Comparison of ENCODE assay signal across 11 cellular contexts in genomic region chr20:46084805-46085792, GRCh38. TPM values are rescaled to one million over a fixed set of nuclear protein-coding genes. Genes with fewer than 3 reads are reported as not detected.
DNase-seq lines count a peak whose midpoint lies in the region; ATAC-seq and TF ChIP-seq lines count a peak whose summit lies in the region.
"Had no signal": no experiment of that assay in that cellular context is flagged by ENCODE, and none has a peak within 500 bp of the region (broad histone marks: within the 10 kb centered on the region; RNA-seq: fewer than 3 reads in every experiment).

No MANE protein-coding gene starts in this region.

- H3K27me3 ChIP-seq in ACC112 (ENCODE audit: insufficient read depth, low read length), result no peaks in the 10 kb centered on the region
- no peaks in the 10 kb centered on the region for H3K27me3 ChIP-seq in left ventricle myocardium inferior (ENCODE audit: low read depth)

- DNase-seq in HuH-7 (ENCODE audit: low spot score) (peak; percentile 47), RWPE1 (ENCODE audit: low spot score) (peak; percentile 26), left colon (peak; percentile 19 to 50), left ventricle myocardium inferior (no peak), head of caudate nucleus (no peak)
- DNase-seq: activated B cell treated with CpG ODN at 0.5 μM for 24 hours, islet precursor cell, NCI-H526 treated with DMSO at 0.1 percent for 48 hours had no signal

- peaks cover 92% of the 10 kb centered on the region for H3K79me2 ChIP-seq in ACC112 (ENCODE audit: control insufficient read depth, insufficient read depth, low read length, unreplicated experiment)

- H2AFZ ChIP-seq in ACC112 (ENCODE audit: low read length, unreplicated experiment), result no peak overlapping the region

- H3K27ac ChIP-seq in ACC112 (ENCODE audit: low read depth, low read length), result no peak overlapping the region
- no peak overlapping the region for H3K27ac ChIP-seq in RWPE1
- H3K27ac ChIP-seq in left ventricle myocardium inferior (replicated peaks), result no peak overlapping the region

- ATAC-seq in left colon, result peak; percentile 42
- ATAC-seq in GM19467 (IDR thresholded peaks at IDR 0.05; ENCODE audit: unreplicated experiment), result no peak
- ATAC-seq in HG03159 (IDR thresholded peaks at IDR 0.05; ENCODE audit: unreplicated experiment), result no peak

- TF ChIP-seq CTCF in RWPE1 (conservative IDR thresholded peaks at IDR 0.05; ENCODE audit: low read depth) (no peak), left ventricle myocardium inferior (IDR thresholded peaks at IDR 0.05; ENCODE audit: borderline replicate concordance) (no peak)

- H3K4me3 ChIP-seq in ACC112 (ENCODE audit: low read depth, low read length), result peak overlapping the region; percentile 43; the same call in 1 of the 2 replicates
- H3K4me3 ChIP-seq in left ventricle myocardium inferior, result no peak overlapping the region

- intact Hi-C loops in left colon (cut with DNase I, micrococcal nuclease), result no loop called here
- intact Hi-C loops in left ventricle myocardium inferior (cut with micrococcal nuclease), result no loop called here
- intact Hi-C loops in head of caudate nucleus (cut with DNase I), result loop anchor here (5.0 kb wide), 1 partner anchor 113 kb away; the partner anchor contains the start of gene ZNF335

- peaks cover 36% of the 10 kb centered on the region for H3K4me1 ChIP-seq in ACC112 (ENCODE audit: control insufficient read depth, insufficient read depth, low read length, unreplicated experiment)
- H3K4me1 ChIP-seq in left ventricle myocardium inferior, result peaks cover 94% of the 10 kb centered on the region

- no peaks in the 10 kb centered on the region for H3K9me3 ChIP-seq in left ventricle myocardium inferior (replicated peaks)

- H3K36me3 ChIP-seq in ACC112 (ENCODE audit: insufficient read depth, low read length) (no peaks in the 10 kb centered on the region), left ventricle myocardium inferior (no peaks in the 10 kb centered on the region)

- POLR2A ChIA-PET in RWPE1 (lab: Yijun Ruan, JAX; ENCODE audit: low non-redundant PET), result no interaction called here

- CTCF ChIA-PET in RWPE1 (lab: Yijun Ruan, JAX), result interaction anchor here (0.6 to 1.1 kb wide), 9 partner anchors 12 to 808 kb away, joined by 3 to 5 read pairs (median 3); no protein-coding TSS in a partner anchor

RNA-seq across cellular contexts. Expression of gene NCOA5, which starts 4.7 kb away (rescaled TPM):
- total RNA-seq in left colon (10 to 100 TPM; 20.8 to 24.1 TPM), left ventricle myocardium inferior (16.5 TPM)

RNA-seq across cellular contexts. Expression of gene CD40, which starts 33.0 kb away (rescaled TPM):
- total RNA-seq in left colon (1 to 10 TPM; 2.5 to 6.0 TPM), left ventricle myocardium inferior (6.8 TPM)

RNA-seq across cellular contexts. Expression of gene SLC12A5, which starts 56.1 kb away (rescaled TPM):
- total RNA-seq in left colon (1 to 10 TPM in 1 of 2 donors, not detected in 1; 1.6 TPM), left ventricle myocardium inferior (not detected)
- total RNA-seq: activated B cell treated with CpG ODN at 0.5 μM for 24 hours had no signal

Comparison
In these comparisons a context has a peak if more than half of its experiments do, and no peak if none do; other contexts are left out.
1. DNase-seq: peak in HuH-7 (single experiment), RWPE1 (single experiment) and left colon (2 of 2); none in left ventricle myocardium inferior (single experiment) and head of caudate nucleus (0 of 42).